In genomic region chr6:117399924-117400323, GRCh38 we compare ENCODE assay signal across 11 cellular contexts. TPM values are rescaled to one million over a fixed set of nuclear protein-coding genes. Genes with fewer than 3 reads are reported as not detected.
DNase-seq lines count a peak whose midpoint lies in the region; ATAC-seq and TF ChIP-seq lines count a peak whose summit lies in the region.
"Had no signal": no experiment of that assay in that cellular context is flagged by ENCODE, and none has a peak within 500 bp of the region (broad histone marks: within the 10 kb centered on the region; RNA-seq: fewer than 3 reads in every experiment).

No MANE protein-coding gene starts in this region.

- H2AK5ac ChIP-seq in mesendoderm (ENCODE audit: low read length): no peak overlapping the region

- no peak overlapping the region for H3K9ac ChIP-seq in mesendoderm (ENCODE audit: low read length)

- no CpG with 5 or more reads among the region's 1 CpG for WGBS in mesendoderm (ENCODE audit: extremely low coverage, insufficient coverage, low lambda C conversion rate)

- H2BK15ac ChIP-seq in mesendoderm (replicated peaks; ENCODE audit: low read depth): no peak overlapping the region

- H3K4me2 ChIP-seq in mesendoderm (ENCODE audit: low read length): no peak overlapping the region

- H2BK120ac ChIP-seq in mesendoderm (ENCODE audit: low read depth, low read length): no peak overlapping the region

- no peaks in the 10 kb centered on the region for H3K4me1 ChIP-seq in Caco-2
- no peaks in the 10 kb centered on the region for H3K4me1 ChIP-seq in mesendoderm (ENCODE audit: control insufficient read depth, low read depth, low read length)
- H3K4me1 ChIP-seq in vagina: no peaks in the 10 kb centered on the region

- no peaks in the 10 kb centered on the region for H3K4me1 Mint-ChIP-seq in Caco-2 (ENCODE audit: low read depth, unreplicated experiment)
- no peaks in the 10 kb centered on the region for H3K4me1 Mint-ChIP-seq in CD4-positive, alpha-beta T cell (ENCODE audit: low read depth)

- no peaks in the 10 kb centered on the region for H3K27me3 Mint-ChIP-seq in Caco-2 (ENCODE audit: insufficient read depth, unreplicated experiment)
- H3K27me3 Mint-ChIP-seq in CD4-positive, alpha-beta T cell: peaks cover 14% of the 10 kb centered on the region

- no peak for TF ChIP-seq POLR2A in vagina (IDR thresholded peaks at IDR 0.05)

- H3K56ac ChIP-seq in mesendoderm (ENCODE audit: low read length): no peak overlapping the region

- no peak overlapping the region for H3K18ac ChIP-seq in mesendoderm (ENCODE audit: low read length)

- no peaks in the 10 kb centered on the region for H3K27me3 ChIP-seq in Caco-2 (replicated peaks; ENCODE audit: control insufficient read depth, insufficient read depth, low read length)
- no peaks in the 10 kb centered on the region for H3K27me3 ChIP-seq in mesendoderm (ENCODE audit: insufficient read depth, low read length, poor library complexity)
- H3K27me3 ChIP-seq in CD4-positive, alpha-beta T cell (ENCODE audit: control insufficient read depth, insufficient read depth, low read length): peaks cover 6% of the 10 kb centered on the region
- H3K27me3 ChIP-seq in vagina: no peaks in the 10 kb centered on the region

- H3K4ac ChIP-seq in mesendoderm (ENCODE audit: low read depth, low read length): no peak overlapping the region

- BruUV-seq in Caco-2 (replicated peaks; lab: Mats Ljungman, UMichigan): no TSS peak

- H3K36me3 ChIP-seq in Caco-2 (ENCODE audit: control insufficient read depth, insufficient read depth, low read length) (no peaks in the 10 kb centered on the region), mesendoderm (ENCODE audit: control insufficient read depth, insufficient read depth, low read length) (no peaks in the 10 kb centered on the region), vagina (no peaks in the 10 kb centered on the region)

- H3K27ac ChIP-seq in mesendoderm (ENCODE audit: low read depth, low read length) (no peak overlapping the region), vagina (no peak overlapping the region), coronary artery (no peak overlapping the region)
- H3K27ac ChIP-seq in CD4-positive, alpha-beta T cell (ENCODE audit: low read depth, low read length): no peak overlapping the region

- intact Hi-C loops in Caco-2 (cut with micrococcal nuclease; ENCODE audit: unreplicated experiment) (loop anchor here (1.0 to 5.0 kb wide), 2 partner anchors 157 to 205 kb away; no protein-coding TSS in a partner anchor), vagina (cut with DNase I) (no loop called here)
- intact Hi-C loops in CD4-positive, alpha-beta T cell (cut with DNase I, micrococcal nuclease): no loop called here

- ATAC-seq in CD4-positive, alpha-beta T cell (ENCODE audit: poor library complexity): no peak

- CTCF ChIA-PET in Caco-2 (lab: Charles Lee): interaction anchor here (0.6 to 1.0 kb wide), 2 partner anchors 12 to 116 kb away, joined by 3 to 4 read pairs; no protein-coding TSS in a partner anchor
- CTCF ChIA-PET in CD4-positive, alpha-beta T cell (lab: Charles Lee): interaction anchor here (0.7 to 1.3 kb wide), 2 partner anchors 11 to 17 kb away, joined by 3 read pairs; no protein-coding TSS in a partner anchor

- POLR2A ChIA-PET in Caco-2 (lab: Charles Lee): no interaction called here
- POLR2A ChIA-PET in CD4-positive, alpha-beta T cell (lab: Charles Lee): interaction anchor here (1.3 kb wide), 1 partner anchor 19 kb away, joined by 3 read pairs; no protein-coding TSS in a partner anchor

- H3K79me2 ChIP-seq in mesendoderm (ENCODE audit: control insufficient read depth, insufficient read depth, low read length): no peaks in the 10 kb centered on the region

- no peak overlapping the region for H4K8ac ChIP-seq in mesendoderm (ENCODE audit: low read depth, low read length)

- no peak overlapping the region for H3K4me3 Mint-ChIP-seq in Caco-2 (ENCODE audit: unreplicated experiment)
- H3K4me3 Mint-ChIP-seq in CD4-positive, alpha-beta T cell: no peak overlapping the region

- H3K36me3 Mint-ChIP-seq in Caco-2 (ENCODE audit: insufficient read depth, unreplicated experiment): no peaks in the 10 kb centered on the region
- H3K36me3 Mint-ChIP-seq in CD4-positive, alpha-beta T cell (ENCODE audit: low read depth): no peaks in the 10 kb centered on the region

- DNase-seq in Caco-2: peak in 1 of 2 experiments; percentile 15
- DNase-seq in Kasumi-1 (lab: John Stamatoyannopoulos, UW): peak; percentile 9 to 22
- DNase-seq in cardiac fibroblast (ENCODE audit: low read depth in 2 of 2): peak; percentile 20 to 29
- peak; percentile 16 for DNase-seq in mesendoderm
- DNase-seq in CD4-positive, alpha-beta T cell: no peak
- no peak for DNase-seq in mucosa of gallbladder (ENCODE audit: low spot score)
- DNase-seq in vagina (ENCODE audit: extremely low spot score in 2 of 2): no peak
- no peak for DNase-seq in coronary artery (ENCODE audit: low spot score)
- DNase-seq: NCI-H1436, SIG-M5 had no signal

- H3K9me3 ChIP-seq in Caco-2 (no peaks in the 10 kb centered on the region), vagina (no peaks in the 10 kb centered on the region)
- H3K9me3 ChIP-seq in CD4-positive, alpha-beta T cell (ENCODE audit: control insufficient read depth, low read length): no peaks in the 10 kb centered on the region

- H3K4me3 ChIP-seq in Caco-2 (ENCODE audit: low read depth, low read length): no peak overlapping the region
- H3K4me3 ChIP-seq in cardiac fibroblast (replicated peaks in 1 of 2; ENCODE audit: low read depth in 2 of 2, low read length in 2 of 2): no peak overlapping the region
- no peak overlapping the region for H3K4me3 ChIP-seq in mesendoderm (ENCODE audit: low read length)
- no peak overlapping the region for H3K4me3 ChIP-seq in vagina
- H3K4me3 ChIP-seq in coronary artery: no peak overlapping the region

- TF ChIP-seq CTCF in Caco-2 (IDR thresholded peaks at IDR 0.05; ENCODE audit: insufficient read depth in 1 of 2, low read depth in 1 of 2, low read length in 1 of 2, severe bottlenecking in 1 of 2, unreplicated experiment in 1 of 2) (peak; percentile 29 to 48), cardiac fibroblast (IDR thresholded peaks at IDR 0.05; ENCODE audit: low read depth, low read length) (peak; percentile 42), vagina (IDR thresholded peaks at IDR 0.05) (no peak), coronary artery (IDR thresholded peaks at IDR 0.05) (no peak)
- TF ChIP-seq CTCF in CD4-positive, alpha-beta T cell (IDR thresholded peaks at IDR 0.05): no peak

- H3K23ac ChIP-seq in mesendoderm (ENCODE audit: low read length): no peak overlapping the region

- H3K9me3 Mint-ChIP-seq in Caco-2 (ENCODE audit: unreplicated experiment): no peaks in the 10 kb centered on the region
- H3K9me3 Mint-ChIP-seq in CD4-positive, alpha-beta T cell: no peaks in the 10 kb centered on the region

- no peaks in the 10 kb centered on the region for H3K79me1 ChIP-seq in mesendoderm (ENCODE audit: low read length)

- H2BK5ac ChIP-seq in mesendoderm (ENCODE audit: low read length): no peak overlapping the region

- H3K27ac Mint-ChIP-seq in Caco-2 (ENCODE audit: unreplicated experiment): no peak overlapping the region
- H3K27ac Mint-ChIP-seq in CD4-positive, alpha-beta T cell: no peak overlapping the region

- no peak overlapping the region for H4K5ac ChIP-seq in mesendoderm (ENCODE audit: low read length)

RNA-seq across cellular contexts. Expression of gene ROS1, which starts 25.8 kb away (rescaled TPM):
- total RNA-seq in Caco-2 (2022) (0.16 TPM in 1 of 2 replicates, not detected in the other), mucosa of gallbladder (0.12 TPM), vagina (not detected)
- not detected for polyA plus RNA-seq in mesendoderm (2013, experiment 1 of 2)
- polyA plus RNA-seq in mesendoderm (2013, experiment 2 of 2): not detected
- total RNA-seq in CD4-positive, alpha-beta T cell: not detected
- total RNA-seq: activated CD8-positive, alpha-beta memory T cell treated with anti-CD3 and anti-CD28 coated beads for 36 hours had no signal

Comparison
In these comparisons a context has a peak if more than half of its experiments do, and no peak if none do; other contexts are left out.
1. DNase-seq: peak in Kasumi-1 (2 of 2), cardiac fibroblast (2 of 2) and mesendoderm (single experiment); none in CD4-positive, alpha-beta T cell (0 of 10), mucosa of gallbladder (single experiment), vagina (0 of 2) and coronary artery (single experiment).
2. CTCF ChIP-seq: peak in Caco-2 (2 of 2) and cardiac fibroblast (single experiment); none in CD4-positive, alpha-beta T cell (single experiment), vagina (0 of 3) and coronary artery (single experiment).